Comparison of ENCODE assay signal across 8 cellular contexts in the genomic region with DNA sequence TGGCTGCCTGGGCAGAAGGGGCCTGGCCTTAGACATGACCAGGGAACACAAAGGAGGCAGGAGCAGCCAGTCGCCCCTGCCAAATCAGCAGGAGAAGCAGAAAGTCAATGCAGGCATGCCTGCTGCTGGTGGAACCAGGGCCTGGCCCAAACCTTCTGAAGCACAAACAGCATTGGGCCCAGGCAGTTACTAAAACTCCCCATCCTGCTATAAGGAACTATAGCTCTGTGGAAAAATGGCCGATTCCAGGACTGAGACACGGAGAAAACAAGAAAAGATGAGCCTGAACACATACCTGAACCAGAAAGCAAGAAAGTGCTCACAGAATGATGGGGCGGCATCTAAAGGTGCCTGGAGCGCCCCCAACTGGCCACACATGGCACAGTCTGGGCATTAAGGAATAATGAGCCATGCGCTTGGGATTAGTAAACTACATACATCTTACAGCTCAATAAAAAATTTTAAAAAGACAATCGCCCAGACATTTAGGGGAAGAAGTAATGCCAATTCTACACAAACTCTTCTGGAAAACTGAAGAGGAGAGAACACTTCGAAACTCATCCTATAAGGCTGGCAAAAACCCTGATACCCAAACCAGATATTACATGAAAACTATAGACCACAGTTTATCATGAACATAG. TPM values are rescaled to one million over a fixed set of nuclear protein-coding genes. Genes with fewer than 3 reads are reported as not detected.
DNase-seq lines count a peak whose midpoint lies in the region; ATAC-seq and TF ChIP-seq lines count a peak whose summit lies in the region.
"Not testable (repeated sequence)": the region's sequence is repeated elsewhere in the genome, so short reads cannot be mapped to it uniquely, and the experiment has no call there.

No MANE protein-coding gene starts in this region.

- H2BK120ac ChIP-seq in IMR-90 (ENCODE audit: low read depth, low read length), result not testable (repeated sequence)

- not testable (repeated sequence) for H2AFZ ChIP-seq in IMR-90 (replicated peaks; ENCODE audit: low read length, poor library complexity); neural cell (ENCODE audit: low read depth, low read length)

- H3K9me2 ChIP-seq in neural cell (ENCODE audit: insufficient read depth, low read length), result not testable (repeated sequence)

- not testable (repeated sequence) for BruUV-seq in Caco-2 (replicated peaks; lab: Mats Ljungman, UMichigan); IMR-90 (replicated peaks; lab: Mats Ljungman, UMichigan)
- BruUV-seq in Panc1 (replicated peaks; lab: Mats Ljungman, UMichigan), result TSS peak; percentile 72

- TF ChIP-seq POLR2A in IMR-90 (IDR thresholded peaks at IDR 0.05; ENCODE audit: low read depth, low read length); heart left ventricle (IDR thresholded peaks at IDR 0.05); thyroid gland (IDR thresholded peaks at IDR 0.05): not testable (repeated sequence)

- CTCF ChIA-PET in Caco-2 (lab: Charles Lee), result not testable (repeated sequence)
- CTCF ChIA-PET in IMR-90 (lab: Yijun Ruan, JAX), result interaction anchor here (1.2 kb wide), 1 partner anchor 16 kb away, joined by 5 read pairs; no protein-coding TSS in a partner anchor
- CTCF ChIA-PET in Panc1 (lab: Charles Lee), result interaction anchor here (0.6 kb wide), 1 partner anchor 364 kb away, joined by 3 read pairs; no protein-coding TSS in a partner anchor
- CTCF ChIA-PET in activated CD4-positive, alpha-beta memory T cell treated with anti-CD3 and anti-CD28 coated beads, Interleukin-2, amount 10 ng/mL, durations not matched to agents 7 days and 5 days (lab: Charles Lee), result interaction anchor here (0.8 to 1.4 kb wide), 5 partner anchors 23 to 161 kb away, joined by 3 to 6 read pairs (median 3); a partner anchor contains a TSS

- H3K4ac ChIP-seq in IMR-90 (ENCODE audit: low read depth, low read length), result not testable (repeated sequence)

- WGBS in IMR-90 (ENCODE audit: extremely low coverage in 2 of 2, insufficient read length in 1 of 2), 2 experiments, result no CpG with 5 or more reads among the region's 8 CpGs
- WGBS in heart left ventricle, 4 donors, result 56 to 63% (median 58%) methylated on average over 8 of the region's 8 CpGs
- 44 to 47% methylated on average over 8 of the region's 8 CpGs for WGBS in thyroid gland, 2 donors

- H3K36me3 Mint-ChIP-seq in Caco-2 (ENCODE audit: insufficient read depth, unreplicated experiment); activated CD4-positive, alpha-beta memory T cell treated with anti-CD3 and anti-CD28 coated beads, Interleukin-2, amount 10 ng/mL, durations not matched to agents 7 days and 5 days (ENCODE audit: low read depth): not testable (repeated sequence)

- H2BK20ac ChIP-seq in IMR-90 (ENCODE audit: low read depth, low read length), result not testable (repeated sequence)

- not testable (repeated sequence) for H3K14ac ChIP-seq in IMR-90 (replicated peaks; ENCODE audit: low read depth, low read length)

- POLR2A ChIA-PET in Caco-2 (lab: Charles Lee); Panc1 (lab: Charles Lee); activated CD4-positive, alpha-beta memory T cell treated with anti-CD3 and anti-CD28 coated beads, Interleukin-2, amount 10 ng/mL, durations not matched to agents 7 days and 5 days (lab: Charles Lee): not testable (repeated sequence)
- POLR2A ChIA-PET in IMR-90 (lab: Charles Lee; ENCODE audit: unreplicated experiment), result interaction anchor here (0.6 kb wide), 1 partner anchor 79 kb away, joined by 3 read pairs; no protein-coding TSS in a partner anchor

- DNase-seq in Caco-2; IMR-90; Panc1 (ENCODE audit: low read depth, low spot score); heart left ventricle; thyroid gland: not testable (repeated sequence)
- peak; percentile 50 for DNase-seq in activated CD4-positive, alpha-beta memory T cell treated with anti-CD3 and anti-CD28 coated beads, Interleukin-2, amount 10 ng/mL, durations not matched to agents 7 days and 5 days
- peak; percentile 43 for DNase-seq in brain microvascular endothelial cell

- H2BK5ac ChIP-seq in IMR-90 (ENCODE audit: low read depth, low read length, poor library complexity, severe bottlenecking), result not testable (repeated sequence)

- not testable (repeated sequence) for H3K23ac ChIP-seq in IMR-90 (ENCODE audit: low read depth, low read length)

- not testable (repeated sequence) for H3K18ac ChIP-seq in IMR-90 (ENCODE audit: low read depth, low read length)

- not testable (repeated sequence) for H3K4me1 ChIP-seq in Caco-2; Panc1 (ENCODE audit: control insufficient read depth, insufficient read depth, low read length)
- peaks cover 14% of the 10 kb centered on the region for H3K4me1 ChIP-seq in IMR-90 (ENCODE audit: control insufficient read depth, insufficient read depth, low read length)
- H3K4me1 ChIP-seq in heart left ventricle, result peaks cover 0 to 55% (median 31%) of the 10 kb centered on the region in 12 donors
- peaks cover 17 to 36% of the 10 kb centered on the region in 2 donors for H3K4me1 ChIP-seq in thyroid gland

- H4K5ac ChIP-seq in IMR-90 (ENCODE audit: low read depth, low read length), result not testable (repeated sequence)

- not testable (repeated sequence) for ATAC-seq in IMR-90 (ENCODE audit: low read depth); Panc1; heart left ventricle

- not testable (repeated sequence) for H2AK5ac ChIP-seq in IMR-90 (ENCODE audit: low read depth, low read length)

- TF ChIP-seq EP300 in neural cell (conservative IDR thresholded peaks at IDR 0.05; ENCODE audit: poor library complexity, severe bottlenecking), result not testable (repeated sequence)

- not testable (repeated sequence) for H3K27me3 Mint-ChIP-seq in Caco-2 (ENCODE audit: insufficient read depth, unreplicated experiment); activated CD4-positive, alpha-beta memory T cell treated with anti-CD3 and anti-CD28 coated beads, Interleukin-2, amount 10 ng/mL, durations not matched to agents 7 days and 5 days

- not testable (repeated sequence) for H3K79me2 ChIP-seq in neural cell (replicated peaks; ENCODE audit: insufficient read depth, low read length)

- H3K9me3 ChIP-seq in Caco-2; IMR-90 (ENCODE audit: control insufficient read depth, insufficient read depth, low read length); Panc1 (ENCODE audit: control insufficient read depth, insufficient read depth, low read depth, low read length); heart left ventricle; neural cell (ENCODE audit: low read length); thyroid gland: not testable (repeated sequence)

- not testable (repeated sequence) for H3K4me1 Mint-ChIP-seq in Caco-2 (ENCODE audit: low read depth, unreplicated experiment)
- H3K4me1 Mint-ChIP-seq in activated CD4-positive, alpha-beta memory T cell treated with anti-CD3 and anti-CD28 coated beads, Interleukin-2, amount 10 ng/mL, durations not matched to agents 7 days and 5 days, result peaks cover 45% of the 10 kb centered on the region

- H3K27ac ChIP-seq in IMR-90 (ENCODE audit: insufficient read depth, low read length); Panc1 (ENCODE audit: low read length); brain microvascular endothelial cell; heart left ventricle; neural cell (ENCODE audit: low read length); thyroid gland: not testable (repeated sequence)

- H2AK9ac ChIP-seq in IMR-90 (replicated peaks; ENCODE audit: low read depth, low read length, poor library complexity), result not testable (repeated sequence)

- TF ChIP-seq CTCF in Caco-2 (IDR thresholded peaks at IDR 0.05; ENCODE audit: insufficient read depth in 1 of 2, low read depth in 1 of 2, low read length in 1 of 2, severe bottlenecking in 1 of 2, unreplicated experiment in 1 of 2), result peak; percentile 8 to 37
- peak; percentile 43 for TF ChIP-seq CTCF in IMR-90 (conservative IDR thresholded peaks at IDR 0.05; ENCODE audit: low read depth, low read length)
- peak; percentile 84 for TF ChIP-seq CTCF in Panc1 (IDR thresholded peaks at IDR 0.05)
- TF ChIP-seq CTCF in brain microvascular endothelial cell (IDR thresholded peaks at IDR 0.05; ENCODE audit: low read depth, low read length, missing control alignments), result peak; percentile 69
- TF ChIP-seq CTCF in heart left ventricle (IDR thresholded peaks at IDR 0.05), result peak; percentile 21 to 55 (median 46)
- TF ChIP-seq CTCF in neural cell (IDR thresholded peaks at IDR 0.05; ENCODE audit: poor library complexity, severe bottlenecking), result peak; percentile 67
- TF ChIP-seq CTCF in thyroid gland (IDR thresholded peaks at IDR 0.05), result peak; percentile 12 to 54 (median 40)

- in situ Hi-C loops in IMR-90 (cut with MboI; ENCODE audit: low sequenced_read_pairs); Panc1 (cut with HindIII; ENCODE audit: low pct_unique_long_range_greater_than_20kb, low sequenced_read_pairs); brain microvascular endothelial cell (cut with HindIII; ENCODE audit: low pct_ligation_motif_present, low sequenced_read_pairs): not testable (repeated sequence)

- not testable (repeated sequence) for H2BK15ac ChIP-seq in IMR-90 (ENCODE audit: low read depth, low read length)

- H4K8ac ChIP-seq in IMR-90 (ENCODE audit: low read depth in 2 of 2, low read length in 2 of 2), result not testable (repeated sequence)

- H3F3A ChIP-seq in neural cell (ENCODE audit: insufficient read depth, low read length, poor library complexity, severe bottlenecking), result not testable (repeated sequence)

- H3K9me3 Mint-ChIP-seq in Caco-2 (ENCODE audit: unreplicated experiment); activated CD4-positive, alpha-beta memory T cell treated with anti-CD3 and anti-CD28 coated beads, Interleukin-2, amount 10 ng/mL, durations not matched to agents 7 days and 5 days: not testable (repeated sequence)

- H3K79me1 ChIP-seq in IMR-90 (ENCODE audit: low read depth in 1 of 2, low read length in 2 of 2), result peaks cover 20 to 53% of the 10 kb centered on the region in 2 experiments

- not testable (repeated sequence) for H3K4me2 ChIP-seq in IMR-90 (ENCODE audit: low read depth, low read length)
- H3K4me2 ChIP-seq in neural cell (ENCODE audit: low read length), result peak overlapping the region; percentile 14

- H3K27ac Mint-ChIP-seq in Caco-2 (ENCODE audit: unreplicated experiment); activated CD4-positive, alpha-beta memory T cell treated with anti-CD3 and anti-CD28 coated beads, Interleukin-2, amount 10 ng/mL, durations not matched to agents 7 days and 5 days: not testable (repeated sequence)

- peaks cover 14% of the 10 kb centered on the region for H3K9me1 ChIP-seq in IMR-90 (ENCODE audit: insufficient read depth, low read length)

- intact Hi-C loops in Caco-2 (cut with micrococcal nuclease; ENCODE audit: unreplicated experiment); IMR-90 (cut with micrococcal nuclease); Panc1 (cut with micrococcal nuclease; ENCODE audit: unreplicated experiment); heart left ventricle (cut with DNase I); thyroid gland (cut with DNase I): not testable (repeated sequence)

- H4K91ac ChIP-seq in IMR-90 (ENCODE audit: insufficient read depth, low read depth, low read length), result not testable (repeated sequence)

- H3K9ac ChIP-seq in IMR-90 (ENCODE audit: low read depth, low read length); neural cell (ENCODE audit: low read length): not testable (repeated sequence)

- dilution Hi-C loops in IMR-90 (cut with HindIII; ENCODE audit: low sequenced_read_pairs, unreplicated experiment), result not testable (repeated sequence)

- not testable (repeated sequence) for H3K4me3 Mint-ChIP-seq in Caco-2 (ENCODE audit: unreplicated experiment)
- peak overlapping the region; percentile 46 for H3K4me3 Mint-ChIP-seq in activated CD4-positive, alpha-beta memory T cell treated with anti-CD3 and anti-CD28 coated beads, Interleukin-2, amount 10 ng/mL, durations not matched to agents 7 days and 5 days

- not testable (repeated sequence) for H3K4me3 ChIP-seq in Caco-2 (ENCODE audit: low read depth, low read length); IMR-90 (ENCODE audit: insufficient read depth, low read depth, low read length); Panc1 (ENCODE audit: low read depth in 2 of 2, low read length in 2 of 2); brain microvascular endothelial cell (ENCODE audit: low read depth, low read length); heart left ventricle; thyroid gland (replicated peaks in 1 of 3)
- H3K4me3 ChIP-seq in neural cell (ENCODE audit: low read length), result peak overlapping the region; percentile 50

- not testable (repeated sequence) for H3K27me3 ChIP-seq in Caco-2 (replicated peaks; ENCODE audit: control insufficient read depth, insufficient read depth, low read length); IMR-90 (ENCODE audit: control insufficient read depth, insufficient read depth, low read length); Panc1 (ENCODE audit: control insufficient read depth, insufficient read depth, low read length); brain microvascular endothelial cell (replicated peaks); heart left ventricle; neural cell (ENCODE audit: insufficient read depth, low read depth, low read length); thyroid gland

- not testable (repeated sequence) for H3K36me3 ChIP-seq in Caco-2 (ENCODE audit: control insufficient read depth, insufficient read depth, low read length); IMR-90 (ENCODE audit: control insufficient read depth, insufficient read depth, low read length); Panc1 (ENCODE audit: control insufficient read depth, insufficient read depth, low read length); brain microvascular endothelial cell (replicated peaks); heart left ventricle; neural cell (ENCODE audit: insufficient read depth, low read length); thyroid gland

- peaks cover 13% of the 10 kb centered on the region for H4K20me1 ChIP-seq in IMR-90 (ENCODE audit: insufficient read depth, low read length)
- H4K20me1 ChIP-seq in neural cell (ENCODE audit: insufficient read depth), result not testable (repeated sequence)

- H3K56ac ChIP-seq in IMR-90 (ENCODE audit: extremely low read depth, insufficient read depth, low read length), result not testable (repeated sequence)

- TF ChIP-seq RAD21 in IMR-90 (IDR thresholded peaks at IDR 0.05; ENCODE audit: low read length), result peak; percentile 23; the same call in 1 of the 2 replicates
- not testable (repeated sequence) for TF ChIP-seq RAD21 in neural cell (conservative IDR thresholded peaks at IDR 0.05)

RNA-seq across cellular contexts. Expression of a gene that starts 2.3 kb away (rescaled TPM):
- total RNA-seq in Caco-2 (2022) (30.9 and 37.4 TPM in 2 replicates), IMR-90 (2012; rRNA removed) (65.4 and 68.6 TPM in 2 replicates), Panc1 (2021; ENCODE audit: unreplicated experiment) (43.5 TPM), heart left ventricle (100 to 1,000 TPM in 1 of 9 donors, 10 to 100 TPM in 8; 31.8 to 101 (median 39.2) TPM), thyroid gland (100 to 1,000 TPM in 2 of 4 donors, 10 to 100 TPM in 2; 62.5 to 123 (median 90.8) TPM)
- polyA plus RNA-seq in IMR-90 (2012; rRNA removed) (80.4 and 95.2 TPM in 2 replicates), heart left ventricle (10 to 100 TPM; 48.4 to 83.7 TPM), neural cell (117 and 125 TPM in 2 replicates)
- polyA plus RNA-seq in IMR-90 (2012; cell fraction: cytosol; rRNA removed), result 119 and 128 TPM in 2 replicates
- 30.9 and 64.5 TPM in 2 replicates for polyA plus RNA-seq in IMR-90 (2012; cell fraction: nucleus; rRNA removed; ENCODE audit: low replicate concordance)
- polyA plus RNA-seq in Panc1 (2012; ENCODE audit: insufficient read length), result 61.5 TPM
- 10 to 100 TPM; 40.8 to 41.1 TPM for total RNA-seq in activated CD4-positive, alpha-beta memory T cell treated with anti-CD3 and anti-CD28 coated beads, Interleukin-2, amount 10 ng/mL, durations not matched to agents 7 days and 5 days
- 43.3 and 44.1 TPM in 2 replicates for polyA minus RNA-seq in neural cell

RNA-seq across cellular contexts. Expression of a gene that starts 49.4 kb away (rescaled TPM):
- total RNA-seq in Caco-2 (2022) (10.7 and 11.1 TPM in 2 replicates), IMR-90 (2012; rRNA removed) (0.18 and 0.28 TPM in 2 replicates), Panc1 (2021; ENCODE audit: unreplicated experiment) (16.3 TPM), heart left ventricle (1 to 10 TPM in 7 of 9 donors, under 1 TPM in 2; 0.53 to 2.6 (median 1.4) TPM), thyroid gland (1 to 10 TPM; 4.0 to 8.6 (median 5.9) TPM)
- polyA plus RNA-seq in IMR-90 (2012; rRNA removed) (0.94 and 1.2 TPM in 2 replicates), heart left ventricle (1 to 10 TPM; 1.3 to 1.8 TPM), neural cell (12.1 and 13.6 TPM in 2 replicates)
- 0.74 and 1.8 TPM in 2 replicates for polyA plus RNA-seq in IMR-90 (2012; cell fraction: cytosol; rRNA removed)
- 0.83 and 1.5 TPM in 2 replicates for polyA plus RNA-seq in IMR-90 (2012; cell fraction: nucleus; rRNA removed; ENCODE audit: low replicate concordance)
- polyA plus RNA-seq in Panc1 (2012; ENCODE audit: insufficient read length), result 21.3 TPM
- total RNA-seq in activated CD4-positive, alpha-beta memory T cell treated with anti-CD3 and anti-CD28 coated beads, Interleukin-2, amount 10 ng/mL, durations not matched to agents 7 days and 5 days, result 1 to 10 TPM; 2.3 to 3.1 TPM
- polyA minus RNA-seq in neural cell, result 12.2 and 13.9 TPM in 2 replicates

Comparison
In these comparisons a context has a peak if more than half of its experiments do, and no peak if none do; other contexts are left out.
1. CTCF ChIP-seq: peak in every context shown above with its lines; median percentile 84 in Panc1; 69 in brain microvascular endothelial cell; 67 in neural cell; 46 in heart left ventricle; 43 in IMR-90; 40 in thyroid gland; 22 in Caco-2.